Comparison of ENCODE assay signal across 25 cellular contexts in the genomic region with DNA sequence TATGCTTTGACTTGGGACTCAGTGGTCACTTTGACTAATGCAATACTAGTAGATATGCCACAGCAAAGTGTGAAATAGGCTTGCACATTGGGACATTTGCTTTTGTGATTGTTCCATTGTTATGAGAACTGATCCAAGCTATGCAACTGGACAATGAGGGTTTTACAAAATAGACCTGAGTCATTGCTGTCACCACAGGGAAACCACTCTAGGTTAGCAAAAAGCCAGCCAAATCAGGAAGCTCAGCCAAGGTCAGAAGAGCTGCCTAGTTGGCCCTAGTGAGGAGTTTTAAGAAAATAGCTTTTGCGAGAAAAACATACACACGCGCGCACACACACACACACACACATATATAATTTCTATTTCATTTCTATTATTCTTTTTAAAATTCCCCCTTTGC.
"Had no signal": no experiment of that assay in that cellular context is flagged by ENCODE, and none has a peak within 500 bp of the region (broad histone marks: within the 10 kb centered on the region; RNA-seq: fewer than 3 reads in every experiment).

No MANE protein-coding gene starts in this region.

- H3K27ac ChIP-seq: body of pancreas, cardiac muscle cell, colonic mucosa, epithelial cell of prostate, esophagus squamous epithelium, ovary, right lobe of liver, testis, transverse colon had no signal

- H3K36me3 ChIP-seq: cardiac muscle cell, colonic mucosa, esophagus squamous epithelium, ovary, right lobe of liver, transverse colon had no signal

- ATAC-seq: activated CD4-positive, alpha-beta T cell treated with anti-CD3 and anti-CD28 coated beads for 36 hours; body of pancreas; left colon; right lobe of liver; stimulated activated naive CD8-positive, alpha-beta T cell treated with anti-CD3 and anti-CD28 coated beads, Interleukin-15, Interleukin-2, amounts not matched to agents 100 U/mL and 50 U/mL, for 24 hours had no signal

- H3K4me1 ChIP-seq: body of pancreas, colonic mucosa, esophagus squamous epithelium, right lobe of liver, testis, transverse colon had no signal

- H3K27me3 ChIP-seq: body of pancreas, cardiac muscle cell, colonic mucosa, esophagus squamous epithelium, ovary, right lobe of liver, testis, transverse colon had no signal

- H3K4me3 ChIP-seq: body of pancreas, cardiac muscle cell, colonic mucosa, esophagus squamous epithelium, ovary, right lobe of liver, testis, transverse colon had no signal

- DNase-seq: activated B cell treated with CpG ODN at 0.5 μM for 24 hours; activated CD4-positive, alpha-beta T cell treated with anti-CD3 and anti-CD28 coated beads for 36 hours; activated CD4-positive, alpha-beta T cell treated with anti-CD3 and anti-CD28 coated beads, Interleukin-2, amount 50 U/mL, for 4 hours; activated CD8-positive, alpha-beta memory T cell treated with anti-CD3 and anti-CD28 coated beads for 24 hours; activated effector memory CD4-positive, alpha-beta T cell treated with Interleukin-2 at 50 U/mL for 16 hours; activated naive CD4-positive, alpha-beta T cell treated with Interleukin-2 at 50 U/mL for 16 hours; aorta; body of pancreas; cerebellar nuclear complex; colonic mucosa; effector CD8-positive, alpha-beta T cell; esophagus squamous epithelium; foreskin melanocyte; left colon; mammary epithelial cell; naive B cell; nephron progenitor cell; ovary; right lobe of liver; stimulated activated CD4-positive, alpha-beta T cell treated with anti-CD3 and anti-CD28 coated beads, Interleukin-4, amount 100 ng/mL, for 1 hour; stimulated activated naive CD8-positive, alpha-beta T cell treated with anti-CD3 and anti-CD28 coated beads, Interleukin-15, Interleukin-2, amounts not matched to agents 100 U/mL and 50 U/mL, for 24 hours; testis; transverse colon had no signal

- H3K9me3 ChIP-seq: body of pancreas, colonic mucosa, esophagus squamous epithelium, ovary, right lobe of liver, testis, transverse colon had no signal
